In genomic region chr15:42736793-42737528, GRCh38 we compare ENCODE assay signal across 8 cellular contexts. TPM values are rescaled to one million over a fixed set of nuclear protein-coding genes. Genes with fewer than 3 reads are reported as not detected.
DNase-seq lines count a peak whose midpoint lies in the region; ATAC-seq and TF ChIP-seq lines count a peak whose summit lies in the region.

A gene with protein sequence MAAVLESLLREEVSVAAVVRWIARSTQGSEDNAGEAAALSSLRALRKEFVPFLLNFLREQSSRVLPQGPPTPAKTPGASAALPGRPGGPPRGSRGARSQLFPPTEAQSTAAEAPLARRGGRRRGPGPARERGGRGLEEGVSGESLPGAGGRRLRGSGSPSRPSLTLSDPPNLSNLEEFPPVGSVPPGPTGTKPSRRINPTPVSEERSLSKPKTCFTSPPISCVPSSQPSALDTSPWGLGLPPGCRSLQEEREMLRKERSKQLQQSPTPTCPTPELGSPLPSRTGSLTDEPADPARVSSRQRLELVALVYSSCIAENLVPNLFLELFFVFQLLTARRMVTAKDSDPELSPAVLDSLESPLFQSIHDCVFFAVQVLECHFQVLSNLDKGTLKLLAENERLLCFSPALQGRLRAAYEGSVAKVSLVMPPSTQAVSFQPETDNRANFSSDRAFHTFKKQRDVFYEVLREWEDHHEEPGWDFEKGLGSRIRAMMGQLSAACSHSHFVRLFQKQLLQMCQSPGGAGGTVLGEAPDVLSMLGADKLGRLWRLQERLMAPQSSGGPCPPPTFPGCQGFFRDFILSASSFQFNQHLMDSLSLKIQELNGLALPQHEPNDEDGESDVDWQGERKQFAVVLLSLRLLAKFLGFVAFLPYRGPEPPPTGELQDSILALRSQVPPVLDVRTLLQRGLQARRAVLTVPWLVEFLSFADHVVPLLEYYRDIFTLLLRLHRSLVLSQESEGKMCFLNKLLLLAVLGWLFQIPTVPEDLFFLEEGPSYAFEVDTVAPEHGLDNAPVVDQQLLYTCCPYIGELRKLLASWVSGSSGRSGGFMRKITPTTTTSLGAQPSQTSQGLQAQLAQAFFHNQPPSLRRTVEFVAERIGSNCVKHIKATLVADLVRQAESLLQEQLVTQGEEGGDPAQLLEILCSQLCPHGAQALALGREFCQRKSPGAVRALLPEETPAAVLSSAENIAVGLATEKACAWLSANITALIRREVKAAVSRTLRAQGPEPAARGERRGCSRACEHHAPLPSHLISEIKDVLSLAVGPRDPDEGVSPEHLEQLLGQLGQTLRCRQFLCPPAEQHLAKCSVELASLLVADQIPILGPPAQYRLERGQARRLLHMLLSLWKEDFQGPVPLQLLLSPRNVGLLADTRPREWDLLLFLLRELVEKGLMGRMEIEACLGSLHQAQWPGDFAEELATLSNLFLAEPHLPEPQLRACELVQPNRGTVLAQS (minus strand): TSS chr15:42737128. CDS start chr15:42737102, 26 bp downstream.

- DNase-seq in NCI-H1105 (lab: John Stamatoyannopoulos, UW) (peak; percentile 75), T-helper 1 cell (peak; percentile 86 to 94 (median 88)), adrenal gland (peak; percentile 93 to 96 (median 94)), heart right ventricle (peak; percentile 91 to 95), posterior cingulate gyrus (peak; percentile 79 to 98 (median 88)), type B pancreatic cell (ENCODE audit: extremely low spot score, unreplicated experiment) (peak; percentile 96)

- H3K27ac Mint-ChIP-seq in type B pancreatic cell, result peak within 1 kb of the TSS; percentile 79

- H3K9me3 ChIP-seq in adrenal gland (replicated peaks in 1 of 3), result no peaks in the 10 kb centered on the region
- H3K9me3 ChIP-seq in heart right ventricle, result no peaks in the 10 kb centered on the region

- peak; percentile 82 for ATAC-seq in HG02610 (IDR thresholded peaks at IDR 0.05; ENCODE audit: unreplicated experiment)
- ATAC-seq in heart right ventricle, result peak; percentile 97 to 98 (median 98)

- intact Hi-C loops in adrenal gland (cut with DNase I), result loop anchor here in 1 of 2 donors (10.0 kb wide), 1 partner anchor 188 kb away; the partner anchor contains the start of gene TTBK2
- intact Hi-C loops in heart right ventricle (cut with DNase I), result loop anchor here in 4 of 10 donors (10.0 kb wide), 1 partner anchor 188 kb away; the partner anchor contains the start of gene TTBK2 (in 4 of the 4)
- intact Hi-C loops in posterior cingulate gyrus (cut with DNase I), result loop anchor here (2.0 kb wide), 1 partner anchor 184 kb away; the partner anchor contains the start of gene TTBK2

- peaks cover 14 to 29% of the 10 kb centered on the region in 2 donors for H3K4me1 ChIP-seq in adrenal gland (replicated peaks in 1 of 2)
- peaks cover 4 to 25% (median 19%) of the 10 kb centered on the region in 9 donors for H3K4me1 ChIP-seq in heart right ventricle

- TF ChIP-seq CTCF in adrenal gland (IDR thresholded peaks at IDR 0.05), result no peak
- peak in 1 of 9 donors; percentile 16 for TF ChIP-seq CTCF in heart right ventricle (IDR thresholded peaks at IDR 0.05)
- no peak for TF ChIP-seq CTCF in type B pancreatic cell (conservative IDR thresholded peaks at IDR 0.05)

- peak within 1 kb of the TSS; percentile 29 to 97 (median 87) for H3K27ac ChIP-seq in adrenal gland
- H3K27ac ChIP-seq in heart right ventricle, result peak within 1 kb of the TSS; percentile 72 to 92 (median 89)

- WGBS in adrenal gland, 4 donors, result 0 to 1% (median 0%) methylated on average over 18 to 76 of the region's 76 CpGs
- 0 to 1% methylated on average over 71 to 76 of the region's 76 CpGs for WGBS in heart right ventricle, 2 donors

- H3K36me3 ChIP-seq in adrenal gland (replicated peaks in 1 of 2) (peaks cover 0 to 22% of the 10 kb centered on the region in 2 donors), heart right ventricle (peaks cover 0 to 36% (median 22%) of the 10 kb centered on the region in 9 donors)

- H3K36me3 Mint-ChIP-seq in type B pancreatic cell, result peaks cover 4% of the 10 kb centered on the region

- H3K27me3 Mint-ChIP-seq in type B pancreatic cell, result no peaks in the 10 kb centered on the region

- peak within 1 kb of the TSS; percentile 87 for H3K4me3 Mint-ChIP-seq in type B pancreatic cell

- H3K9me3 Mint-ChIP-seq in type B pancreatic cell, result no peaks in the 10 kb centered on the region

- peak; percentile 74 for TF ChIP-seq POLR2A in GM10847 (IDR thresholded peaks at IDR 0.05; ENCODE audit: extremely low read depth, insufficient read length)
- TF ChIP-seq POLR2A in adrenal gland (IDR thresholded peaks at IDR 0.05), result peak; percentile 20 to 76

- peaks cover 22% of the 10 kb centered on the region for H3K4me1 Mint-ChIP-seq in type B pancreatic cell (ENCODE audit: unreplicated experiment)

- H3K27me3 ChIP-seq in adrenal gland (no peaks in the 10 kb centered on the region), heart right ventricle (no peaks in the 10 kb centered on the region)

- H3K4me3 ChIP-seq in adrenal gland, result peak within 1 kb of the TSS; percentile 49 to 98 (median 84)
- H3K4me3 ChIP-seq in heart right ventricle, result peak within 1 kb of the TSS; percentile 71 to 98 (median 91)

RNA-seq across cellular contexts. Expression of the gene that starts here (rescaled TPM):
- 10 to 100 TPM in 7 of 8 donors, 1 to 10 TPM in 1; 9.9 to 32.6 (median 13.5) TPM for total RNA-seq in adrenal gland
- polyA plus RNA-seq in adrenal gland, result 10 to 100 TPM in 2 of 3 donors, 1 to 10 TPM in 1; 3.6 to 40.8 (median 24.4) TPM
- total RNA-seq in heart right ventricle, result 1 to 10 TPM; 4.4 to 9.0 (median 6.8) TPM
- polyA plus RNA-seq in heart right ventricle, result 10 to 100 TPM in 1 of 2 donors, 1 to 10 TPM in 1; 4.9 to 13.8 TPM
- 25.8 and 37.2 TPM in 2 replicates for total RNA-seq in type B pancreatic cell (ENCODE audit: low replicate concordance)

Comparison
In these comparisons a context has a peak if more than half of its experiments do, and no peak if none do; other contexts are left out.
1. Peak in every context shown above with its lines: DNase-seq, ATAC-seq, H3K4me3 ChIP-seq and H3K27ac ChIP-seq.